Comparison of ENCODE assay signal across 1 cellular context in the genomic region with DNA sequence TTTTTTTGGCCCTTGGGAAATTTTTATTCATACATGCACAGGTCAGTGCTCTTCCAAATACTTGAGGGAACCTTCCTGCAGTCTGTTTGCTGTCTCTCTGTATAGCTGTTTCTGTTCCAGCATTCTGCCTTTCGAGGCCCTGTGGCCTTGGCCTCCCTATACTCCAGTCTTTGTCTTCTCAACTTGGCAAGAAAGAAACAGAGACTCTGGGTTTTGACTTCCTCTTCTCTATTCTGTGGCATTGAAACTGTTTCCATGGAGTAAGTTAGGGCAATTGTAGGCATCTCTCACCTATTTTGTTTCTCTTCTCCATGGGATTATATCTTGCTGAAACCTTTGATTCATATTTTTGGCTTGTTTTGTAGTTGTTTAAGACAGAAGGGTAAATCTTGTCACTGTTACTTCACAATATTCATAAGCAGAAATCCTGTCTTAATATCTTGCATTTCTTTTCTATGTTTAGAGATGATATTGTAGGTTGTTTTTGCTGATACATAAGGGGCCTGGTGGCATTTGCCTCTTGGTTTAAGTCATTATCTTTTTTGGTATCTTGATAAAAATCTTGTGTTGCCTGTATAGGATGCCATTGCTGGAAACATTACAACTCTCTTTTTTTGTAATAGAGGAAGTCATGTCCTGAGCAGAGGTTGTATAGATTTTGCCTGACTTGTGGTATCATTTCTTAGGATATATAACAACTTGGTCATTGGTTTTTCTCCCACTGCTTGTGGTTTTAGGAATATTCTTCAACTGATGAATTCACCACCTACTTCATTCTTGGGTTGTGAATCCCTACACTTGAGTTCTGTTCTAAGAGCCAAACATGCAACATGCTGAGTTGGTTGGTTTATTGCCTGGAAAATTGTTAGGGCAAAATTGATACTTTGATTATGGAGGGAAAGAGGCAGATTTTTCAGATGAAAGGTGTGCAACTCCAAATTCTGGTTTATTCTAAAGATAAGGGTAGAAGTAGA.
TF ChIP-seq lines count a peak whose summit lies in the region.

No MANE protein-coding gene starts in this region.

TF ChIP-seq in SK-N-SH, 30 proteins besides CTCF, POLR2A, EP300 and RAD21 (continued from another document):
- TF ChIP-seq, protein P1, sequence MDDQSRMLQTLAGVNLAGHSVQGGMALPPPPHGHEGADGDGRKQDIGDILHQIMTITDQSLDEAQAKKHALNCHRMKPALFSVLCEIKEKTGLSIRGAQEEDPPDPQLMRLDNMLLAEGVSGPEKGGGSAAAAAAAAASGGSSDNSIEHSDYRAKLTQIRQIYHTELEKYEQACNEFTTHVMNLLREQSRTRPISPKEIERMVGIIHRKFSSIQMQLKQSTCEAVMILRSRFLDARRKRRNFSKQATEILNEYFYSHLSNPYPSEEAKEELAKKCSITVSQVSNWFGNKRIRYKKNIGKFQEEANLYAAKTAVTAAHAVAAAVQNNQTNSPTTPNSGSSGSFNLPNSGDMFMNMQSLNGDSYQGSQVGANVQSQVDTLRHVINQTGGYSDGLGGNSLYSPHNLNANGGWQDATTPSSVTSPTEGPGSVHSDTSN (IDR thresholded peaks at IDR 0.05) = no peak
- no peak for TF ChIP-seq RFX5 (IDR thresholded peaks at IDR 0.05; ENCODE audit: low read length)
- TF ChIP-seq, protein P2, sequence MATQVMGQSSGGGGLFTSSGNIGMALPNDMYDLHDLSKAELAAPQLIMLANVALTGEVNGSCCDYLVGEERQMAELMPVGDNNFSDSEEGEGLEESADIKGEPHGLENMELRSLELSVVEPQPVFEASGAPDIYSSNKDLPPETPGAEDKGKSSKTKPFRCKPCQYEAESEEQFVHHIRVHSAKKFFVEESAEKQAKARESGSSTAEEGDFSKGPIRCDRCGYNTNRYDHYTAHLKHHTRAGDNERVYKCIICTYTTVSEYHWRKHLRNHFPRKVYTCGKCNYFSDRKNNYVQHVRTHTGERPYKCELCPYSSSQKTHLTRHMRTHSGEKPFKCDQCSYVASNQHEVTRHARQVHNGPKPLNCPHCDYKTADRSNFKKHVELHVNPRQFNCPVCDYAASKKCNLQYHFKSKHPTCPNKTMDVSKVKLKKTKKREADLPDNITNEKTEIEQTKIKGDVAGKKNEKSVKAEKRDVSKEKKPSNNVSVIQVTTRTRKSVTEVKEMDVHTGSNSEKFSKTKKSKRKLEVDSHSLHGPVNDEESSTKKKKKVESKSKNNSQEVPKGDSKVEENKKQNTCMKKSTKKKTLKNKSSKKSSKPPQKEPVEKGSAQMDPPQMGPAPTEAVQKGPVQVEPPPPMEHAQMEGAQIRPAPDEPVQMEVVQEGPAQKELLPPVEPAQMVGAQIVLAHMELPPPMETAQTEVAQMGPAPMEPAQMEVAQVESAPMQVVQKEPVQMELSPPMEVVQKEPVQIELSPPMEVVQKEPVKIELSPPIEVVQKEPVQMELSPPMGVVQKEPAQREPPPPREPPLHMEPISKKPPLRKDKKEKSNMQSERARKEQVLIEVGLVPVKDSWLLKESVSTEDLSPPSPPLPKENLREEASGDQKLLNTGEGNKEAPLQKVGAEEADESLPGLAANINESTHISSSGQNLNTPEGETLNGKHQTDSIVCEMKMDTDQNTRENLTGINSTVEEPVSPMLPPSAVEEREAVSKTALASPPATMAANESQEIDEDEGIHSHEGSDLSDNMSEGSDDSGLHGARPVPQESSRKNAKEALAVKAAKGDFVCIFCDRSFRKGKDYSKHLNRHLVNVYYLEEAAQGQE (IDR thresholded peaks at IDR 0.05; ENCODE audit: low read depth, low read length) = no peak
TF ChIP-seq in SK-N-SH: peak in this region for 3.
